ENCODE assay signal across 9 cellular contexts in the genomic region with DNA sequence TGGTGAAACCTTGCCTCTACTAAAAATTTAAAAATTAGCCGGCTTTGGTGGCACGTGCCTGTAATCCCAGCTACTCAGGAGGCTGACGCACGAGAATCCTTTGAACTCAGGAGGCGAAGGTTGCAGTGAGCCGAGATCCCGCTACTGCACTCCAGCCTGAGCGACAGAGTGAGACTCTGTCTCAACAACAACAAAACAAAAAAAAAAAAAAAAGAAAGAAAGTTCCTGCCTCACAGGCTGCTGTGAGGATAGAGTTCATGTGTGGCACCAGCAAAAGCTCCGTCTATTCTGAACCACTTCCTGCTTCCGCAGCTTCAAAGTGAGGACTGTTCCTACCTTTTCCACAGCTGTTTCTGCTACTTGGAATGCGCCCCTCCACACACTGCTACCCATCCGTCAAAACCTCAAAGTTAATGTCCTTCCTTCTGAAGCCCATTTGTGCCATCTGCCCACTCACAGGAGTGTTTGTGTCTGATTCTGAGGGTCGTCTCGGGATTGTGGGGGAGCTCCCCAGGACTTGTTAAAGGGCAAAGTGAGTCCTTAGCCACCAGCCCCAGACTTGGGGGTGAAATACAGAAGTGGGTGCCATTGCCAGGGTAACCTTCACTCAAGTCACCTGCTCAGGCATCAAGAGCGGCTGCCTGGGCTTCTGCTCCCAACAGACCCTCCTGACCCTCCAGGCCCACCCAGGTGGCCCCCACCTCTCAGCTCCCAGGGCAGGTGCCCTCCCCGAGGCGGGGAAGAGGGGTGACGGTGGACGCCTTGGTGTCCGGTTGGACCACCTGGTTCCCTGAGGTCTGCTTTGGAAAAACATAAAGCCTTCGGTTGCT. TPM values are rescaled to one million over a fixed set of nuclear protein-coding genes. Genes with fewer than 3 reads are reported as not detected.
A peak's percentile ranks its signal among the peaks of the same experiment; 100 is the strongest.
DNase-seq lines count a peak whose midpoint lies in the region; ATAC-seq and TF ChIP-seq lines count a peak whose summit lies in the region.
"Had no signal": no experiment of that assay in that cellular context is flagged by ENCODE, and none has a peak within 500 bp of the region (broad histone marks: within the 10 kb centered on the region; RNA-seq: fewer than 3 reads in every experiment).

No MANE protein-coding gene starts in this region.

- DNase-seq in SK-N-SH (peak; percentile 6), UCSD-AML1 (lab: John Stamatoyannopoulos, UW; ENCODE audit: unreplicated experiment) (peak; percentile 39), epithelial cell of proximal tubule (ENCODE audit: low read depth) (no peak), stomach (no peak), erythroblast (lab: John Stamatoyannopoulos, UW) (no peak), AG20443 (ENCODE audit: low spot score) (no peak), SKM-1 (lab: John Stamatoyannopoulos, UW; ENCODE audit: unreplicated experiment) (no peak)
- DNase-seq: NCI-H774 had no signal

- TF ChIP-seq POLR2A in stomach (IDR thresholded peaks at IDR 0.05) (no peak), erythroblast (IDR thresholded peaks at IDR 0.05; ENCODE audit: low read length) (no peak)

- H3K27me3 ChIP-seq in SK-N-SH (ENCODE audit: insufficient read depth) = no peaks in the 10 kb centered on the region
- no peaks in the 10 kb centered on the region for H3K27me3 ChIP-seq in stomach

- 95% methylated on average over 20 of the region's 21 CpGs for WGBS in SK-N-SH (ENCODE audit: low lambda C conversion rate)
- WGBS in stomach, 5 donors = 71 to 80% (median 78%) methylated on average over 21 of the region's 21 CpGs

- intact Hi-C loops in stomach (cut with DNase I; ENCODE audit: low total_unique reads) = no loop called here

- H2AFZ ChIP-seq in SK-N-SH (ENCODE audit: low read depth) = no peak overlapping the region

- no peaks in the 10 kb centered on the region for H3F3A ChIP-seq in SK-N-SH (replicated peaks; ENCODE audit: insufficient read depth)

- CTCF ChIA-PET in SK-N-SH (lab: Yijun Ruan, JAX) = interaction anchor here (1.0 to 7.3 kb wide), 2 partner anchors 8 to 31 kb away, joined by 4 to 73 read pairs; a partner anchor contains a TSS

- no peaks in the 10 kb centered on the region for H3K9me2 ChIP-seq in SK-N-SH

- TF ChIP-seq RAD21 in SK-N-SH (IDR thresholded peaks at IDR 0.05; ENCODE audit: low read length) = no peak

- H3K36me3 ChIP-seq in SK-N-SH (replicated peaks in 1 of 2; ENCODE audit: control insufficient read depth in 1 of 2, insufficient read depth in 2 of 2, low read length in 1 of 2) (no peaks in the 10 kb centered on the region), stomach (peaks cover 0 to 16% (median 13%) of the 10 kb centered on the region in 4 donors)

- H3K27ac ChIP-seq in SK-N-SH (ENCODE audit: low read depth in 2 of 2, low read length in 1 of 2) = no peak overlapping the region
- H3K27ac ChIP-seq in stomach = peak overlapping the region in 3 of 5 donors; percentile 21 to 90 (median 61)

- peaks cover 3 to 15% of the 10 kb centered on the region in 2 experiments; a peak in 1 of 4 replicates for H3K4me1 ChIP-seq in SK-N-SH (ENCODE audit: control insufficient read depth in 1 of 2, insufficient read depth in 2 of 2, low read depth in 1 of 2, low read length in 1 of 2)
- peaks cover 22 to 57% (median 41%) of the 10 kb centered on the region in 4 donors for H3K4me1 ChIP-seq in stomach

- peaks cover 63% of the 10 kb centered on the region for H3K79me2 ChIP-seq in SK-N-SH (ENCODE audit: insufficient read depth)

- POLR2A ChIA-PET in SK-N-SH (lab: Yijun Ruan, JAX) = no interaction called here

- TF ChIP-seq CTCF in SK-N-SH (IDR thresholded peaks at IDR 0.05) (no peak), epithelial cell of proximal tubule (conservative IDR thresholded peaks at IDR 0.05; ENCODE audit: low read depth, low read length) (no peak), stomach (IDR thresholded peaks at IDR 0.05) (no peak)

- no peak overlapping the region for H3K4me2 ChIP-seq in SK-N-SH

- no peak overlapping the region for H3K9ac ChIP-seq in SK-N-SH

- H3K9me3 ChIP-seq in SK-N-SH (no peaks in the 10 kb centered on the region), stomach (no peaks in the 10 kb centered on the region)

- ATAC-seq in SK-N-SH treated with all-trans-retinoic acid at 6 μM for 48 hours = no peak

- peaks cover 11% of the 10 kb centered on the region; the same call in 1 of the 2 replicates for H4K20me1 ChIP-seq in SK-N-SH (ENCODE audit: insufficient read depth)

- H3K4me3 ChIP-seq in SK-N-SH (ENCODE audit: low read depth in 2 of 2, low read length in 1 of 2) (no peak overlapping the region), epithelial cell of proximal tubule (ENCODE audit: low read depth, low read length) (peak overlapping the region; percentile 19), stomach (no peak overlapping the region)

- TF ChIP-seq EP300 in SK-N-SH (IDR thresholded peaks at IDR 0.05; ENCODE audit: borderline replicate concordance in 1 of 2, low read depth in 1 of 2, low read length in 1 of 2) (no peak), stomach (IDR thresholded peaks at IDR 0.05) (no peak)

TF ChIP-seq in SK-N-SH, 30 proteins besides CTCF, POLR2A, EP300 and RAD21:
- TF ChIP-seq NFIC (IDR thresholded peaks at IDR 0.05; ENCODE audit: borderline replicate concordance) (no peak), FOSL2 (IDR thresholded peaks at IDR 0.05; ENCODE audit: borderline replicate concordance, low read depth) (no peak), RXRA (IDR thresholded peaks at IDR 0.05; ENCODE audit: borderline replicate concordance, low read depth) (no peak), EZH2phosphoT487 (IDR thresholded peaks at IDR 0.05; ENCODE audit: borderline replicate concordance, low read depth) (no peak)

TF ChIP-seq in SK-N-SH treated with all-trans-retinoic acid at 6 μM for 48 hours, 23 proteins besides CTCF, POLR2A, EP300 and RAD21:
- TF ChIP-seq ZFP30 (CRISPR knock-in tag; IDR thresholded peaks at IDR 0.05) (no peak), ARNTL (CRISPR knock-in tag; IDR thresholded peaks at IDR 0.05; ENCODE audit: borderline replicate concordance, low read depth) (no peak), TOX (CRISPR knock-in tag; IDR thresholded peaks at IDR 0.05; ENCODE audit: borderline replicate concordance) (no peak), PPARA (CRISPR knock-in tag; IDR thresholded peaks at IDR 0.05; ENCODE audit: borderline replicate concordance) (no peak)

RNA-seq across cellular contexts. Expression of a gene that starts 2.9 kb away (rescaled TPM):
- 45.9 and 53.3 TPM in 2 replicates for polyA plus RNA-seq in SK-N-SH (2012; rRNA removed)
- 23.5 and 33.7 TPM in 2 replicates for polyA plus RNA-seq in SK-N-SH (2012; cell fraction: cytosol; rRNA removed)
- polyA plus RNA-seq in SK-N-SH (2012; cell fraction: nucleus; rRNA removed) = 152 and 202 TPM in 2 replicates
- 238 and 260 TPM in 2 replicates for total RNA-seq in epithelial cell of proximal tubule
- 10 to 100 TPM in 4 of 5 donors, under 1 TPM in 1; 0.58 to 96.4 (median 62.5) TPM for total RNA-seq in stomach
- 10 to 100 TPM in 2 of 3 donors, 1 to 10 TPM in 1; 8.2 to 35.6 (median 34.1) TPM for polyA plus RNA-seq in stomach

RNA-seq across cellular contexts. Expression of a gene that starts 15.5 kb away (rescaled TPM):
- polyA plus RNA-seq in SK-N-SH (2012; rRNA removed) (0.12 TPM in 1 of 2 replicates, not detected in the other), stomach (under 1 TPM in 2 of 3 donors, not detected in 1; 0.28 to 1.00 TPM)
- not detected in 2 replicates for polyA plus RNA-seq in SK-N-SH (2012; cell fraction: cytosol; rRNA removed)
- 0.14 and 0.34 TPM in 2 replicates for polyA plus RNA-seq in SK-N-SH (2012; cell fraction: nucleus; rRNA removed)
- total RNA-seq in epithelial cell of proximal tubule (not detected in 2 replicates), stomach (not detected)

RNA-seq across cellular contexts. Expression of a gene that starts 18.3 kb away (rescaled TPM):
- 88.2 and 92.0 TPM in 2 replicates for polyA plus RNA-seq in SK-N-SH (2012; rRNA removed)
- polyA plus RNA-seq in SK-N-SH (2012; cell fraction: cytosol; rRNA removed) = 70.6 and 79.6 TPM in 2 replicates
- polyA plus RNA-seq in SK-N-SH (2012; cell fraction: nucleus; rRNA removed) = 217 and 375 TPM in 2 replicates
- 125 and 135 TPM in 2 replicates for total RNA-seq in epithelial cell of proximal tubule
- 100 to 1,000 TPM in 3 of 5 donors, 10 to 100 TPM in 2; 39.8 to 638 (median 160) TPM for total RNA-seq in stomach
- polyA plus RNA-seq in stomach = 100 to 1,000 TPM in 1 of 3 donors, 10 to 100 TPM in 2; 79.5 to 103 (median 80.6) TPM

RNA-seq across cellular contexts. Expression of a gene that starts 30.8 kb away (rescaled TPM):
- 0.20 and 0.26 TPM in 2 replicates for polyA plus RNA-seq in SK-N-SH (2012; rRNA removed)
- 0.10 and 0.14 TPM in 2 replicates for polyA plus RNA-seq in SK-N-SH (2012; cell fraction: cytosol; rRNA removed)
- 0.54 and 0.60 TPM in 2 replicates for polyA plus RNA-seq in SK-N-SH (2012; cell fraction: nucleus; rRNA removed)
- not detected in 2 replicates for total RNA-seq in epithelial cell of proximal tubule
- 1 to 10 TPM in 1 of 5 donors, not detected in 4; 2.9 TPM for total RNA-seq in stomach
- polyA plus RNA-seq in stomach = 1 to 10 TPM in 2 of 3 donors, under 1 TPM in 1; 0.75 to 2.0 (median 1.1) TPM

RNA-seq across cellular contexts. Expression of a gene that starts 48.4 kb away (rescaled TPM):
- polyA plus RNA-seq in SK-N-SH (2012; rRNA removed) (27.1 and 36.3 TPM in 2 replicates), stomach (10 to 100 TPM; 10.5 to 17.2 (median 13.9) TPM)
- polyA plus RNA-seq in SK-N-SH (2012; cell fraction: cytosol; rRNA removed) = 10.7 and 16.5 TPM in 2 replicates
- polyA plus RNA-seq in SK-N-SH (2012; cell fraction: nucleus; rRNA removed) = 74.3 and 97.6 TPM in 2 replicates
- total RNA-seq in epithelial cell of proximal tubule (53.9 and 70.2 TPM in 2 replicates), stomach (100 to 1,000 TPM in 1 of 5 donors, 10 to 100 TPM in 3, 1 to 10 TPM in 1; 9.4 to 113 (median 31.9) TPM)

Comparison
In these comparisons a context has a peak if more than half of its experiments do, and no peak if none do; other contexts are left out.
1. DNase-seq: peak in SK-N-SH (single experiment) and UCSD-AML1 (single experiment); none in epithelial cell of proximal tubule (single experiment), stomach (single experiment), erythroblast (0 of 2), AG20443 (single experiment) and SKM-1 (single experiment).
2. H3K27ac ChIP-seq: peak in stomach (3 of 5); none in SK-N-SH (0 of 2).